Comparison of ENCODE assay signal across 7 cellular contexts in genomic region chr4:98092833-98093439, GRCh38. TPM values are rescaled to one million over a fixed set of nuclear protein-coding genes. Genes with fewer than 3 reads are reported as not detected.
DNase-seq lines count a peak whose midpoint lies in the region; ATAC-seq and TF ChIP-seq lines count a peak whose summit lies in the region.

No MANE protein-coding gene starts in this region.

- H3K27ac ChIP-seq in HL-60 (replicated peaks) (no peak overlapping the region), lower lobe of right lung (no peak overlapping the region)

- H3K4me3 ChIP-seq in HL-60 (replicated peaks; ENCODE audit: insufficient read depth, low read length) (no peak overlapping the region), astrocyte of the cerebellum (ENCODE audit: low read depth, low read length) (no peak overlapping the region), lower lobe of right lung (no peak overlapping the region)

- H3K36me3 ChIP-seq in lower lobe of right lung, result no peaks in the 10 kb centered on the region

- ATAC-seq in lower lobe of right lung (no peak), HG03039 (IDR thresholded peaks at IDR 0.05; ENCODE audit: unreplicated experiment) (no peak), GM18873 (IDR thresholded peaks at IDR 0.05; ENCODE audit: low FRiP score, unreplicated experiment) (no peak)

- no peaks in the 10 kb centered on the region for H3K4me1 ChIP-seq in lower lobe of right lung

- no peaks in the 10 kb centered on the region for H3K9me3 ChIP-seq in lower lobe of right lung

- H3K27me3 ChIP-seq in HL-60 (ENCODE audit: insufficient read depth, poor library complexity, severe bottlenecking), result peaks cover 2% of the 10 kb centered on the region
- H3K27me3 ChIP-seq in lower lobe of right lung (ENCODE audit: low read depth), result no peaks in the 10 kb centered on the region

- intact Hi-C loops in lower lobe of right lung (cut with DNase I), result no loop called here

- in situ Hi-C loops in astrocyte of the cerebellum (cut with HindIII; ENCODE audit: low sequenced_read_pairs), result no loop called here

- DNase-seq in DMS53 (lab: John Stamatoyannopoulos, UW) (peak; percentile 54), HL-60 (ENCODE audit: low read depth in 1 of 2, low spot score in 1 of 2) (no peak), astrocyte of the cerebellum (ENCODE audit: low read depth) (peak; percentile 11), lower lobe of right lung (no peak)
- DNase-seq in stimulated activated CD4-positive, alpha-beta T cell treated with anti-CD3 and anti-CD28 coated beads, Interleukin-12 subunit alpha, Interleukin-12 subunit beta, amount 100 ng/mL, for 4 hours, result no peak

- TF ChIP-seq CTCF in HL-60 (IDR thresholded peaks at IDR 0.05; ENCODE audit: insufficient read depth, low read length), result peak; percentile 17
- TF ChIP-seq CTCF in astrocyte of the cerebellum (IDR thresholded peaks at IDR 0.05; ENCODE audit: low read depth, low read length, missing control alignments), result peak; percentile 47
- TF ChIP-seq CTCF in lower lobe of right lung (IDR thresholded peaks at IDR 0.05), result peak; percentile 39

RNA-seq across cellular contexts. Expression of gene STPG2, which starts 50.3 kb away (rescaled TPM):
- total RNA-seq in lower lobe of right lung, result 1.1 TPM

Comparison
In these comparisons a context has a peak if more than half of its experiments do, and no peak if none do; other contexts are left out.
1. DNase-seq: peak in DMS53 (single experiment) and astrocyte of the cerebellum (single experiment); none in HL-60 (0 of 2), lower lobe of right lung (single experiment) and stimulated activated CD4-positive, alpha-beta T cell treated with anti-CD3 and anti-CD28 coated beads, Interleukin-12 subunit alpha, Interleukin-12 subunit beta, amount 100 ng/mL, for 4 hours (single experiment).
2. Peak in every context shown above with its lines, with median percentiles within 50 percentile points of each other: CTCF ChIP-seq.